Comparison of ENCODE assay signal across 15 cellular contexts in the genomic region with DNA sequence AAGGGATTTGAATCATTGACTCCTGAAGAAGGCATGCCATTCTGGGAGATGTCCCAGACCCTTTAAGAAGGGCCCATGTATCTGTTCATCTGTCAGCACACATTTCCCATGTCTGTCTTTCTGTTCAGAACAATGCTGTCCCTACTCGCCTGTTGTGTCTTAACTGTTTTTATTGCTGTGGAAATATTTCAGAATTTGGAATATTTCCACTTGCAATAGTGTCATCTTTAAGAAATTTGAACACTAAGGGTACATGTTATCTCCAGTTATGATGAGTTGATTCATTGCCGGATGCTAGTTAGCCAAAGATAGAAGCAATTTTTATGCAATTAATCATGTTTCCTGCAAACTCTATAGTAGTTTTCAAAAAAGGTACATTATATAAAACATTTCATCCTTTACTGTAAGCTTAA. TPM values are rescaled to one million over a fixed set of nuclear protein-coding genes. Genes with fewer than 3 reads are reported as not detected.
DNase-seq lines count a peak whose midpoint lies in the region; ATAC-seq, FAIRE-seq and TF ChIP-seq lines count a peak whose summit lies in the region.
"Had no signal": no experiment of that assay in that cellular context is flagged by ENCODE, and none has a peak within 500 bp of the region (broad histone marks: within the 10 kb centered on the region; RNA-seq: fewer than 3 reads in every experiment).

No MANE protein-coding gene starts in this region.

- FAIRE-seq in astrocyte (lab: Jason Lieb, UNC), result peak; percentile 92

- H3K79me2 ChIP-seq in astrocyte (ENCODE audit: insufficient read depth, low read length), result no peaks in the 10 kb centered on the region

- H3K4me1 ChIP-seq in astrocyte (ENCODE audit: insufficient read depth, low read length), result peaks cover 27% of the 10 kb centered on the region
- H3K4me1 ChIP-seq: psoas muscle had no signal

- CTCF ChIA-PET in WTC11 (lab: Charles Lee), result no interaction called here

- peaks cover 11% of the 10 kb centered on the region for H3K4me1 Mint-ChIP-seq in astrocyte (ENCODE audit: low read depth, unreplicated experiment)
- H3K4me1 Mint-ChIP-seq in WTC11, result no peaks in the 10 kb centered on the region

- no peak overlapping the region for H3K4me3 Mint-ChIP-seq in astrocyte (ENCODE audit: unreplicated experiment)
- H3K4me3 Mint-ChIP-seq in WTC11, result no peak overlapping the region
- H3K4me3 Mint-ChIP-seq: CD4-positive, alpha-beta memory T cell had no signal

- DNase-seq in HCEC 1CT (peak; percentile 84), astrocyte (ENCODE audit: low read depth) (peak; percentile 51), foreskin fibroblast (peak; percentile 75 to 84), skeletal muscle cell (ENCODE audit: low read depth) (peak; percentile 61), WTC11 (ENCODE audit: low spot score) (no peak)
- DNase-seq: activated effector memory CD4-positive, alpha-beta T cell treated with anti-CD3 and anti-CD28 coated beads, Interleukin-2, amount 50 U/mL, for 16 hours; CD4-positive, alpha-beta memory T cell; effector memory CD4-positive, alpha-beta T cell; left colon; NCI-H1092; NCI-H2227 treated with DMSO at 0.1 percent for 48 hours; psoas muscle had no signal

- peaks cover 7% of the 10 kb centered on the region for H3K9me3 Mint-ChIP-seq in astrocyte (ENCODE audit: unreplicated experiment)
- H3K9me3 Mint-ChIP-seq in WTC11, result peaks cover 12% of the 10 kb centered on the region

- H3K27ac Mint-ChIP-seq in astrocyte (ENCODE audit: unreplicated experiment) (no peak overlapping the region), WTC11 (no peak overlapping the region)
- H3K27ac Mint-ChIP-seq: CD4-positive, alpha-beta memory T cell had no signal

- no peaks in the 10 kb centered on the region for H3K27me3 ChIP-seq in astrocyte (ENCODE audit: insufficient read depth, low read length)

- no peaks in the 10 kb centered on the region for H3K9me3 ChIP-seq in astrocyte (ENCODE audit: insufficient read depth, low read depth, low read length)
- H3K9me3 ChIP-seq: psoas muscle had no signal

- H3K27ac ChIP-seq in astrocyte (ENCODE audit: low read depth, low read length), result peak overlapping the region; percentile 80
- H3K27ac ChIP-seq: psoas muscle had no signal

- no peaks in the 10 kb centered on the region for H4K20me1 ChIP-seq in astrocyte (ENCODE audit: insufficient read depth, low read length)

- H3K4me2 ChIP-seq in astrocyte (ENCODE audit: low read length), result peak overlapping the region; percentile 57

- H3K36me3 ChIP-seq in astrocyte (ENCODE audit: insufficient read depth, low read length), result no peaks in the 10 kb centered on the region

- H3K4me3 ChIP-seq in astrocyte (ENCODE audit: insufficient read depth, low read depth, low read length), result no peak overlapping the region
- H3K4me3 ChIP-seq in foreskin fibroblast (ENCODE audit: low read depth in 1 of 2, low read length in 2 of 2), result no peak overlapping the region
- H3K4me3 ChIP-seq in skeletal muscle cell (ENCODE audit: low read depth, low read length), result no peak overlapping the region
- H3K4me3 ChIP-seq: psoas muscle had no signal

- no peaks in the 10 kb centered on the region for H3K36me3 Mint-ChIP-seq in astrocyte (ENCODE audit: low read depth, unreplicated experiment)
- peaks cover 4% of the 10 kb centered on the region for H3K36me3 Mint-ChIP-seq in WTC11

- TF ChIP-seq CTCF in astrocyte (IDR thresholded peaks at IDR 0.05; ENCODE audit: insufficient read depth, low read depth, low read length), result no peak
- no peak for TF ChIP-seq CTCF in foreskin fibroblast (IDR thresholded peaks at IDR 0.05; ENCODE audit: low read depth, low read length)
- TF ChIP-seq CTCF in WTC11 (IDR thresholded peaks at IDR 0.05), result no peak

- H3K27me3 Mint-ChIP-seq in astrocyte (ENCODE audit: low read depth, unreplicated experiment) (no peaks in the 10 kb centered on the region), WTC11 (ENCODE audit: low read depth) (no peaks in the 10 kb centered on the region)
- H3K27me3 Mint-ChIP-seq: CD4-positive, alpha-beta memory T cell had no signal

- POLR2A ChIA-PET in WTC11 (lab: Charles Lee), result no interaction called here

- H2AFZ ChIP-seq in astrocyte (ENCODE audit: low read depth, low read length), result peak overlapping the region; percentile 14

- H3K9ac ChIP-seq in astrocyte (ENCODE audit: low read length), result peak overlapping the region; percentile 42

- ATAC-seq in GM21576 (IDR thresholded peaks at IDR 0.05; ENCODE audit: unreplicated experiment) (no peak), GM21447 (IDR thresholded peaks at IDR 0.05; ENCODE audit: unreplicated experiment) (no peak), WTC11 (no peak)
- ATAC-seq: left colon, psoas muscle had no signal

TF ChIP-seq in WTC11, 78 proteins besides CTCF, POLR2A, EP300 and RAD21 (continues in another document):
- TF ChIP-seq NR2C2 (CRISPR knock-in tag; IDR thresholded peaks at IDR 0.05), result no peak
- no peak for TF ChIP-seq KAT7 (CRISPR knock-in tag; IDR thresholded peaks at IDR 0.05; ENCODE audit: borderline replicate concordance)
- TF ChIP-seq, protein P1, sequence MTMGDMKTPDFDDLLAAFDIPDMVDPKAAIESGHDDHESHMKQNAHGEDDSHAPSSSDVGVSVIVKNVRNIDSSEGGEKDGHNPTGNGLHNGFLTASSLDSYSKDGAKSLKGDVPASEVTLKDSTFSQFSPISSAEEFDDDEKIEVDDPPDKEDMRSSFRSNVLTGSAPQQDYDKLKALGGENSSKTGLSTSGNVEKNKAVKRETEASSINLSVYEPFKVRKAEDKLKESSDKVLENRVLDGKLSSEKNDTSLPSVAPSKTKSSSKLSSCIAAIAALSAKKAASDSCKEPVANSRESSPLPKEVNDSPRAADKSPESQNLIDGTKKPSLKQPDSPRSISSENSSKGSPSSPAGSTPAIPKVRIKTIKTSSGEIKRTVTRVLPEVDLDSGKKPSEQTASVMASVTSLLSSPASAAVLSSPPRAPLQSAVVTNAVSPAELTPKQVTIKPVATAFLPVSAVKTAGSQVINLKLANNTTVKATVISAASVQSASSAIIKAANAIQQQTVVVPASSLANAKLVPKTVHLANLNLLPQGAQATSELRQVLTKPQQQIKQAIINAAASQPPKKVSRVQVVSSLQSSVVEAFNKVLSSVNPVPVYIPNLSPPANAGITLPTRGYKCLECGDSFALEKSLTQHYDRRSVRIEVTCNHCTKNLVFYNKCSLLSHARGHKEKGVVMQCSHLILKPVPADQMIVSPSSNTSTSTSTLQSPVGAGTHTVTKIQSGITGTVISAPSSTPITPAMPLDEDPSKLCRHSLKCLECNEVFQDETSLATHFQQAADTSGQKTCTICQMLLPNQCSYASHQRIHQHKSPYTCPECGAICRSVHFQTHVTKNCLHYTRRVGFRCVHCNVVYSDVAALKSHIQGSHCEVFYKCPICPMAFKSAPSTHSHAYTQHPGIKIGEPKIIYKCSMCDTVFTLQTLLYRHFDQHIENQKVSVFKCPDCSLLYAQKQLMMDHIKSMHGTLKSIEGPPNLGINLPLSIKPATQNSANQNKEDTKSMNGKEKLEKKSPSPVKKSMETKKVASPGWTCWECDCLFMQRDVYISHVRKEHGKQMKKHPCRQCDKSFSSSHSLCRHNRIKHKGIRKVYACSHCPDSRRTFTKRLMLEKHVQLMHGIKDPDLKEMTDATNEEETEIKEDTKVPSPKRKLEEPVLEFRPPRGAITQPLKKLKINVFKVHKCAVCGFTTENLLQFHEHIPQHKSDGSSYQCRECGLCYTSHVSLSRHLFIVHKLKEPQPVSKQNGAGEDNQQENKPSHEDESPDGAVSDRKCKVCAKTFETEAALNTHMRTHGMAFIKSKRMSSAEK (CRISPR knock-in tag; IDR thresholded peaks at IDR 0.05; ENCODE audit: borderline replicate concordance), result no peak
- no peak for TF ChIP-seq ELF4 (CRISPR knock-in tag; IDR thresholded peaks at IDR 0.05; ENCODE audit: low read depth)
- no peak for TF ChIP-seq FOXJ3 (CRISPR knock-in tag; IDR thresholded peaks at IDR 0.05; ENCODE audit: borderline replicate concordance)
- no peak for TF ChIP-seq GTF2I (CRISPR knock-in tag; conservative IDR thresholded peaks at IDR 0.05)
- TF ChIP-seq, protein P2, sequence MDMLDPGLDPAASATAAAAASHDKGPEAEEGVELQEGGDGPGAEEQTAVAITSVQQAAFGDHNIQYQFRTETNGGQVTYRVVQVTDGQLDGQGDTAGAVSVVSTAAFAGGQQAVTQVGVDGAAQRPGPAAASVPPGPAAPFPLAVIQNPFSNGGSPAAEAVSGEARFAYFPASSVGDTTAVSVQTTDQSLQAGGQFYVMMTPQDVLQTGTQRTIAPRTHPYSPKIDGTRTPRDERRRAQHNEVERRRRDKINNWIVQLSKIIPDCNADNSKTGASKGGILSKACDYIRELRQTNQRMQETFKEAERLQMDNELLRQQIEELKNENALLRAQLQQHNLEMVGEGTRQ (CRISPR knock-in tag; IDR thresholded peaks at IDR 0.05), result no peak
- TF ChIP-seq, protein P3, sequence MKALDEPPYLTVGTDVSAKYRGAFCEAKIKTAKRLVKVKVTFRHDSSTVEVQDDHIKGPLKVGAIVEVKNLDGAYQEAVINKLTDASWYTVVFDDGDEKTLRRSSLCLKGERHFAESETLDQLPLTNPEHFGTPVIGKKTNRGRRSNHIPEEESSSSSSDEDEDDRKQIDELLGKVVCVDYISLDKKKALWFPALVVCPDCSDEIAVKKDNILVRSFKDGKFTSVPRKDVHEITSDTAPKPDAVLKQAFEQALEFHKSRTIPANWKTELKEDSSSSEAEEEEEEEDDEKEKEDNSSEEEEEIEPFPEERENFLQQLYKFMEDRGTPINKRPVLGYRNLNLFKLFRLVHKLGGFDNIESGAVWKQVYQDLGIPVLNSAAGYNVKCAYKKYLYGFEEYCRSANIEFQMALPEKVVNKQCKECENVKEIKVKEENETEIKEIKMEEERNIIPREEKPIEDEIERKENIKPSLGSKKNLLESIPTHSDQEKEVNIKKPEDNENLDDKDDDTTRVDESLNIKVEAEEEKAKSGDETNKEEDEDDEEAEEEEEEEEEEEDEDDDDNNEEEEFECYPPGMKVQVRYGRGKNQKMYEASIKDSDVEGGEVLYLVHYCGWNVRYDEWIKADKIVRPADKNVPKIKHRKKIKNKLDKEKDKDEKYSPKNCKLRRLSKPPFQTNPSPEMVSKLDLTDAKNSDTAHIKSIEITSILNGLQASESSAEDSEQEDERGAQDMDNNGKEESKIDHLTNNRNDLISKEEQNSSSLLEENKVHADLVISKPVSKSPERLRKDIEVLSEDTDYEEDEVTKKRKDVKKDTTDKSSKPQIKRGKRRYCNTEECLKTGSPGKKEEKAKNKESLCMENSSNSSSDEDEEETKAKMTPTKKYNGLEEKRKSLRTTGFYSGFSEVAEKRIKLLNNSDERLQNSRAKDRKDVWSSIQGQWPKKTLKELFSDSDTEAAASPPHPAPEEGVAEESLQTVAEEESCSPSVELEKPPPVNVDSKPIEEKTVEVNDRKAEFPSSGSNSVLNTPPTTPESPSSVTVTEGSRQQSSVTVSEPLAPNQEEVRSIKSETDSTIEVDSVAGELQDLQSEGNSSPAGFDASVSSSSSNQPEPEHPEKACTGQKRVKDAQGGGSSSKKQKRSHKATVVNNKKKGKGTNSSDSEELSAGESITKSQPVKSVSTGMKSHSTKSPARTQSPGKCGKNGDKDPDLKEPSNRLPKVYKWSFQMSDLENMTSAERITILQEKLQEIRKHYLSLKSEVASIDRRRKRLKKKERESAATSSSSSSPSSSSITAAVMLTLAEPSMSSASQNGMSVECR (CRISPR knock-in tag; IDR thresholded peaks at IDR 0.05; ENCODE audit: borderline replicate concordance), result no peak

RNA-seq across cellular contexts. Expression of a gene that starts 36.9 kb away (rescaled TPM):
- total RNA-seq in astrocyte (not detected in 2 replicates), WTC11 (2021) (not detected in 3 replicates)
- total RNA-seq: CD4-positive, alpha-beta memory T cell; G401; left colon; psoas muscle had no signal
